Comparison of ENCODE assay signal across 9 cellular contexts in genomic region chr19:50725218-50725931, GRCh38. TPM values are rescaled to one million over a fixed set of nuclear protein-coding genes. Genes with fewer than 3 reads are reported as not detected.
A peak's percentile ranks its signal among the peaks of the same experiment; 100 is the strongest.
DNase-seq lines count a peak whose midpoint lies in the region; TF ChIP-seq lines count a peak whose summit lies in the region.
"Had no signal": no experiment of that assay in that cellular context is flagged by ENCODE, and none has a peak within 500 bp of the region (broad histone marks: within the 10 kb centered on the region; RNA-seq: fewer than 3 reads in every experiment).

No MANE protein-coding gene starts in this region.

- WGBS in SK-N-SH (ENCODE audit: low lambda C conversion rate), result 9% methylated on average over 20 of the region's 56 CpGs

- intact Hi-C loops in activated naive CD4-positive, alpha-beta T cell treated with anti-CD3 and anti-CD28 coated beads for 36 hours (cut with micrococcal nuclease), result loop anchor here (2.0 to 10.0 kb wide), 3 partner anchors 67 to 391 kb away; partner anchors contain the start of gene CTU1

- CTCF ChIA-PET in activated naive CD4-positive, alpha-beta T cell treated with anti-CD3 and anti-CD28 coated beads for 36 hours (lab: Charles Lee), result interaction anchor here (0.7 to 2.0 kb wide), 6 partner anchors 11 to 197 kb away, joined by 3 to 6 read pairs (median 4); no protein-coding TSS in a partner anchor
- CTCF ChIA-PET in SK-N-SH (lab: Yijun Ruan, JAX), result interaction anchor here (0.6 to 6.4 kb wide), 23 partner anchors 9 to 284 kb away, joined by 3 to 113 read pairs (median 5); no protein-coding TSS in a partner anchor

- H4K20me1 ChIP-seq in SK-N-SH (ENCODE audit: insufficient read depth), result no peaks in the 10 kb centered on the region

- TF ChIP-seq CTCF in SK-N-SH (IDR thresholded peaks at IDR 0.05) (no peak), fibroblast of villous mesenchyme (IDR thresholded peaks at IDR 0.05; ENCODE audit: insufficient read depth, low read depth, low read length) (no peak)

- H3K4me1 ChIP-seq in SK-N-SH (ENCODE audit: control insufficient read depth in 1 of 2, insufficient read depth in 2 of 2, low read depth in 1 of 2, low read length in 1 of 2) (peaks cover 0 to 21% of the 10 kb centered on the region in 2 experiments; a peak in 2 of 4 replicates), rectal smooth muscle tissue (ENCODE audit: control insufficient read depth, insufficient read depth, low read length) (no peaks in the 10 kb centered on the region)

- peaks cover 13% of the 10 kb centered on the region for H3K79me2 ChIP-seq in SK-N-SH (ENCODE audit: insufficient read depth)

- H3K36me3 Mint-ChIP-seq in activated naive CD4-positive, alpha-beta T cell treated with anti-CD3 and anti-CD28 coated beads for 36 hours (ENCODE audit: low read depth), result no peaks in the 10 kb centered on the region

- TF ChIP-seq RAD21 in SK-N-SH (IDR thresholded peaks at IDR 0.05; ENCODE audit: low read length), result no peak

- POLR2A ChIA-PET in SK-N-SH (lab: Yijun Ruan, JAX), result interaction anchor here (0.5 to 1.4 kb wide), 5 partner anchors 15 to 79 kb away, joined by 3 to 6 read pairs (median 4); no protein-coding TSS in a partner anchor

- peaks cover 3% of the 10 kb centered on the region for H3F3A ChIP-seq in SK-N-SH (replicated peaks; ENCODE audit: insufficient read depth)

- H3K9me3 Mint-ChIP-seq in activated naive CD4-positive, alpha-beta T cell treated with anti-CD3 and anti-CD28 coated beads for 36 hours, result no peaks in the 10 kb centered on the region

- peak overlapping the region; percentile 85 for H2AFZ ChIP-seq in SK-N-SH (ENCODE audit: low read depth)

- peaks cover 24% of the 10 kb centered on the region for H3K4me1 Mint-ChIP-seq in activated naive CD4-positive, alpha-beta T cell treated with anti-CD3 and anti-CD28 coated beads for 36 hours (ENCODE audit: low read depth)

- no peaks in the 10 kb centered on the region for H3K36me3 ChIP-seq in SK-N-SH (replicated peaks in 1 of 2; ENCODE audit: control insufficient read depth in 1 of 2, insufficient read depth in 2 of 2, low read length in 1 of 2)
- no peaks in the 10 kb centered on the region for H3K36me3 ChIP-seq in rectal smooth muscle tissue (ENCODE audit: control insufficient read depth, insufficient read depth, low read length)

- no peak overlapping the region for H3K27ac Mint-ChIP-seq in activated naive CD4-positive, alpha-beta T cell treated with anti-CD3 and anti-CD28 coated beads for 36 hours

- no peak for DNase-seq in activated naive CD4-positive, alpha-beta T cell treated with anti-CD3 and anti-CD28 coated beads for 36 hours
- DNase-seq in activated naive CD4-positive, alpha-beta T cell treated with anti-CD3 and anti-CD28 coated beads, Interleukin-2, amount 50 U/mL, for 16 hours, result no peak
- DNase-seq in SK-N-SH, result no peak
- no peak for DNase-seq in fibroblast of villous mesenchyme (ENCODE audit: low read depth)
- DNase-seq in HPDE6-E6E7 (ENCODE audit: extremely low spot score), result no peak
- DNase-seq in kidney glomerular epithelial cell (lab: John Stamatoyannopoulos, UW), result no peak
- DNase-seq in OCI-M2 (lab: John Stamatoyannopoulos, UW; ENCODE audit: unreplicated experiment), result no peak

- peak overlapping the region; percentile 74 for H3K4me3 Mint-ChIP-seq in activated naive CD4-positive, alpha-beta T cell treated with anti-CD3 and anti-CD28 coated beads for 36 hours

- H3K27me3 ChIP-seq in SK-N-SH (ENCODE audit: insufficient read depth) (no peaks in the 10 kb centered on the region), rectal smooth muscle tissue (ENCODE audit: control insufficient read depth, insufficient read depth, low read length) (peaks cover 6% of the 10 kb centered on the region)

- H3K27ac ChIP-seq in SK-N-SH (ENCODE audit: low read depth in 2 of 2, low read length in 1 of 2) (peak overlapping the region; percentile 46 to 86; a peak in 3 of 4 replicates), rectal smooth muscle tissue (ENCODE audit: low read depth, low read length) (peak overlapping the region; percentile 23)

- peak overlapping the region; percentile 99 for H3K4me2 ChIP-seq in SK-N-SH

- no peak for TF ChIP-seq EP300 in SK-N-SH (IDR thresholded peaks at IDR 0.05; ENCODE audit: borderline replicate concordance in 1 of 2, low read depth in 1 of 2, low read length in 1 of 2)

- peaks cover 49% of the 10 kb centered on the region for H3K27me3 Mint-ChIP-seq in activated naive CD4-positive, alpha-beta T cell treated with anti-CD3 and anti-CD28 coated beads for 36 hours (ENCODE audit: low read depth)

- H3K9me2 ChIP-seq in SK-N-SH, result no peaks in the 10 kb centered on the region

- no peaks in the 10 kb centered on the region for H3K9me3 ChIP-seq in SK-N-SH

- H3K4me3 ChIP-seq in SK-N-SH (ENCODE audit: low read depth in 2 of 2, low read length in 1 of 2), result peak overlapping the region; percentile 57 to 83
- H3K4me3 ChIP-seq in fibroblast of villous mesenchyme (ENCODE audit: low read depth, low read length), result peak overlapping the region; percentile 68
- peak overlapping the region; percentile 73 for H3K4me3 ChIP-seq in rectal smooth muscle tissue (ENCODE audit: low read length)

- peak overlapping the region; percentile 88 for H3K9ac ChIP-seq in SK-N-SH
- peak overlapping the region; percentile 21 for H3K9ac ChIP-seq in rectal smooth muscle tissue (ENCODE audit: low read length)

TF ChIP-seq in SK-N-SH, 30 proteins besides CTCF, POLR2A, EP300 and RAD21 (continues in another document):
- TF ChIP-seq POLR2AphosphoS5 (IDR thresholded peaks at IDR 0.05; ENCODE audit: low read depth, low read length), result no peak
- no peak for TF ChIP-seq CHD2 (IDR thresholded peaks at IDR 0.05; ENCODE audit: low read length, partially characterized antibody)
- peak; percentile 63; the same call in 1 of the 2 replicates for TF ChIP-seq ZBTB33 (IDR thresholded peaks at IDR 0.05; ENCODE audit: borderline replicate concordance, low read depth)
- no peak for TF ChIP-seq NFIC (IDR thresholded peaks at IDR 0.05; ENCODE audit: borderline replicate concordance)
- no peak for TF ChIP-seq TAF1 (IDR thresholded peaks at IDR 0.05; ENCODE audit: borderline replicate concordance, low read depth, low read length)
- no peak for TF ChIP-seq MEF2A (IDR thresholded peaks at IDR 0.05; ENCODE audit: borderline replicate concordance, low read depth)
- no peak for TF ChIP-seq FOXJ3 (CRISPR knock-in tag; IDR thresholded peaks at IDR 0.05)
- TF ChIP-seq EZH2phosphoT487 (IDR thresholded peaks at IDR 0.05; ENCODE audit: borderline replicate concordance, low read depth), result no peak
- TF ChIP-seq NRF1 (IDR thresholded peaks at IDR 0.05; ENCODE audit: low read depth, low read length), result no peak
- TF ChIP-seq FOSL2 (IDR thresholded peaks at IDR 0.05; ENCODE audit: borderline replicate concordance, low read depth), result no peak
- TF ChIP-seq RXRA (IDR thresholded peaks at IDR 0.05; ENCODE audit: borderline replicate concordance, low read depth), result no peak
- TF ChIP-seq TCF12 (IDR thresholded peaks at IDR 0.05), result no peak
- TF ChIP-seq GABPA (IDR thresholded peaks at IDR 0.05; ENCODE audit: low read depth), result 0 out of 2 replicates have a peak, but pooled peaks have one; percentile 10
- no peak for TF ChIP-seq RCOR1 (IDR thresholded peaks at IDR 0.05; ENCODE audit: low read length)
- no peak; the same call in 1 of the 2 replicates for TF ChIP-seq SIN3A (IDR thresholded peaks at IDR 0.05; ENCODE audit: borderline replicate concordance, low read depth, low read length)

RNA-seq across cellular contexts. Expression of gene CLEC11A, which starts 2.2 kb away (rescaled TPM):
- total RNA-seq in activated naive CD4-positive, alpha-beta T cell treated with anti-CD3 and anti-CD28 coated beads for 36 hours, result 1 to 10 TPM in 1 of 2 experiments, under 1 TPM in 1; 0.69 to 1.4 TPM
- 4.4 and 5.1 TPM in 2 replicates for polyA plus RNA-seq in SK-N-SH (2012; rRNA removed)
- polyA plus RNA-seq in SK-N-SH (2012; cell fraction: cytosol; rRNA removed), result 2.4 and 4.2 TPM in 2 replicates
- 4.9 and 12.2 TPM in 2 replicates for polyA plus RNA-seq in SK-N-SH (2012; cell fraction: nucleus; rRNA removed)
- 18.6 and 25.4 TPM in 2 replicates for total RNA-seq in fibroblast of villous mesenchyme

RNA-seq across cellular contexts. Expression of gene SHANK1, which starts 5.8 kb away (rescaled TPM):
- not detected for total RNA-seq in activated naive CD4-positive, alpha-beta T cell treated with anti-CD3 and anti-CD28 coated beads for 36 hours
- 0.28 and 0.31 TPM in 2 replicates for polyA plus RNA-seq in SK-N-SH (2012; rRNA removed)
- polyA plus RNA-seq in SK-N-SH (2012; cell fraction: cytosol; rRNA removed), result 0.08 and 0.35 TPM in 2 replicates
- polyA plus RNA-seq in SK-N-SH (2012; cell fraction: nucleus; rRNA removed), result 1.6 and 2.0 TPM in 2 replicates
- 7.4 and 7.8 TPM in 2 replicates for total RNA-seq in fibroblast of villous mesenchyme

RNA-seq across cellular contexts. Expression of gene GPR32, which starts 44.9 kb away (rescaled TPM):
- total RNA-seq in activated naive CD4-positive, alpha-beta T cell treated with anti-CD3 and anti-CD28 coated beads for 36 hours, result not detected
- not detected in 2 replicates for polyA plus RNA-seq in SK-N-SH (2012; rRNA removed)
- not detected in 2 replicates for polyA plus RNA-seq in SK-N-SH (2012; cell fraction: cytosol; rRNA removed)
- 0.07 TPM in 1 of 2 replicates, not detected in the other for polyA plus RNA-seq in SK-N-SH (2012; cell fraction: nucleus; rRNA removed)
- total RNA-seq in fibroblast of villous mesenchyme, result not detected in 2 replicates
- total RNA-seq: aorta had no signal
- polyA plus RNA-seq: aorta had no signal
